9 cellular contexts compared by ENCODE assay signal in genomic region chr1:173414136-173414535, GRCh38.
DNase-seq lines count a peak whose midpoint lies in the region; ATAC-seq and TF ChIP-seq lines count a peak whose summit lies in the region.
"Had no signal": no experiment of that assay in that cellular context is flagged by ENCODE, and none has a peak within 500 bp of the region (broad histone marks: within the 10 kb centered on the region; RNA-seq: fewer than 3 reads in every experiment).

No MANE protein-coding gene starts in this region.

- no peaks in the 10 kb centered on the region for H3K9me3 Mint-ChIP-seq in activated CD8-positive, alpha-beta memory T cell treated with anti-CD3 and anti-CD28 coated beads, Interleukin-2, amount 10 ng/mL, durations not matched to agents 7 days and 5 days (ENCODE audit: low read depth)

- DNase-seq in erythroblast (lab: John Stamatoyannopoulos, UW) (peak; percentile 23 to 31), RPMI8226 (no peak), DMS153 (lab: John Stamatoyannopoulos, UW) (no peak)
- DNase-seq in activated CD8-positive, alpha-beta memory T cell treated with anti-CD3 and anti-CD28 coated beads, Interleukin-2, amount 10 ng/mL, durations not matched to agents 7 days and 5 days: no peak
- DNase-seq in activated CD4-positive, alpha-beta T cell treated with anti-CD3 and anti-CD28 coated beads for 48 hours: no peak
- DNase-seq: NCI-H524 treated with DMSO at 0.1 percent for 48 hours had no signal

- CTCF ChIA-PET in activated CD8-positive, alpha-beta memory T cell treated with anti-CD3 and anti-CD28 coated beads, Interleukin-2, amount 10 ng/mL, durations not matched to agents 7 days and 5 days (lab: Charles Lee): interaction anchor here (2.6 kb wide), 1 partner anchor 15 kb away, joined by 8 read pairs; no protein-coding TSS in a partner anchor

- H3K27me3 Mint-ChIP-seq in activated CD8-positive, alpha-beta memory T cell treated with anti-CD3 and anti-CD28 coated beads, Interleukin-2, amount 10 ng/mL, durations not matched to agents 7 days and 5 days: no peaks in the 10 kb centered on the region

- H3K36me3 Mint-ChIP-seq in activated CD8-positive, alpha-beta memory T cell treated with anti-CD3 and anti-CD28 coated beads, Interleukin-2, amount 10 ng/mL, durations not matched to agents 7 days and 5 days: no peaks in the 10 kb centered on the region

- TF ChIP-seq POLR2A in erythroblast (IDR thresholded peaks at IDR 0.05; ENCODE audit: low read length): no peak

- H3K4me3 Mint-ChIP-seq in activated CD8-positive, alpha-beta memory T cell treated with anti-CD3 and anti-CD28 coated beads, Interleukin-2, amount 10 ng/mL, durations not matched to agents 7 days and 5 days: no peak overlapping the region

- no peak overlapping the region for H3K27ac Mint-ChIP-seq in activated CD8-positive, alpha-beta memory T cell treated with anti-CD3 and anti-CD28 coated beads, Interleukin-2, amount 10 ng/mL, durations not matched to agents 7 days and 5 days

- ATAC-seq in GM18868 (IDR thresholded peaks at IDR 0.05; ENCODE audit: unreplicated experiment): peak; percentile 47
- peak; percentile 35 for ATAC-seq in GM21717 (IDR thresholded peaks at IDR 0.05; ENCODE audit: unreplicated experiment)
- ATAC-seq in HG03378 (IDR thresholded peaks at IDR 0.05; ENCODE audit: unreplicated experiment): peak; percentile 44
- ATAC-seq in activated CD8-positive, alpha-beta memory T cell treated with anti-CD3 and anti-CD28 coated beads, Interleukin-2, amount 10 ng/mL, durations not matched to agents 7 days and 5 days: no peak

- peaks cover 24% of the 10 kb centered on the region for H3K4me1 Mint-ChIP-seq in activated CD8-positive, alpha-beta memory T cell treated with anti-CD3 and anti-CD28 coated beads, Interleukin-2, amount 10 ng/mL, durations not matched to agents 7 days and 5 days

Comparison
In these comparisons a context has a peak if more than half of its experiments do, and no peak if none do; other contexts are left out.
1. DNase-seq: peak in erythroblast (2 of 2); none in activated CD8-positive, alpha-beta memory T cell treated with anti-CD3 and anti-CD28 coated beads, Interleukin-2, amount 10 ng/mL, durations not matched to agents 7 days and 5 days (single experiment), activated CD4-positive, alpha-beta T cell treated with anti-CD3 and anti-CD28 coated beads for 48 hours (single experiment), RPMI8226 (single experiment) and DMS153 (single experiment).